Comparison of ENCODE assay signal across 1 cellular context in genomic region chr13:73937420-73937819, GRCh38.
TF ChIP-seq lines count a peak whose summit lies in the region.

No MANE protein-coding gene starts in this region.

TF ChIP-seq in SK-N-SH treated with all-trans-retinoic acid at 6 μM for 48 hours, 23 proteins besides CTCF, POLR2A, EP300 and RAD21 (continued from another document):
- no peak for TF ChIP-seq TSHZ2 (CRISPR knock-in tag; IDR thresholded peaks at IDR 0.05)
- no peak for TF ChIP-seq ZFP3 (CRISPR knock-in tag; IDR thresholded peaks at IDR 0.05)
- no peak for TF ChIP-seq TCF4 (CRISPR knock-in tag; IDR thresholded peaks at IDR 0.05; ENCODE audit: borderline replicate concordance)
- no peak for TF ChIP-seq ZC3H10 (CRISPR knock-in tag; IDR thresholded peaks at IDR 0.05)
- no peak for TF ChIP-seq PPARA (CRISPR knock-in tag; IDR thresholded peaks at IDR 0.05; ENCODE audit: borderline replicate concordance)
- TF ChIP-seq, protein P1, sequence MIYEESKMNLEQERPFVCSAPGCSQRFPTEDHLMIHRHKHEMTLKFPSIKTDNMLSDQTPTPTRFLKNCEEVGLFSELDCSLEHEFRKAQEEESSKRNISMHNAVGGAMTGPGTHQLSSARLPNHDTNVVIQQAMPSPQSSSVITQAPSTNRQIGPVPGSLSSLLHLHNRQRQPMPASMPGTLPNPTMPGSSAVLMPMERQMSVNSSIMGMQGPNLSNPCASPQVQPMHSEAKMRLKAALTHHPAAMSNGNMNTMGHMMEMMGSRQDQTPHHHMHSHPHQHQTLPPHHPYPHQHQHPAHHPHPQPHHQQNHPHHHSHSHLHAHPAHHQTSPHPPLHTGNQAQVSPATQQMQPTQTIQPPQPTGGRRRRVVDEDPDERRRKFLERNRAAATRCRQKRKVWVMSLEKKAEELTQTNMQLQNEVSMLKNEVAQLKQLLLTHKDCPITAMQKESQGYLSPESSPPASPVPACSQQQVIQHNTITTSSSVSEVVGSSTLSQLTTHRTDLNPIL (CRISPR knock-in tag; IDR thresholded peaks at IDR 0.05; ENCODE audit: low read depth): no peak
- no peak for TF ChIP-seq CSRNP3 (CRISPR knock-in tag; IDR thresholded peaks at IDR 0.05)
- TF ChIP-seq GLIS3 (CRISPR knock-in tag; IDR thresholded peaks at IDR 0.05): no peak
- TF ChIP-seq ISL1 (CRISPR knock-in tag; IDR thresholded peaks at IDR 0.05): no peak
- TF ChIP-seq RARB (CRISPR knock-in tag; IDR thresholded peaks at IDR 0.05): no peak
- TF ChIP-seq ESRRG (CRISPR knock-in tag; IDR thresholded peaks at IDR 0.05): no peak
